2 cellular contexts compared by ENCODE assay signal in genomic region chr16:3157229-3158013, GRCh38.
A peak's percentile ranks its signal among the peaks of the same experiment; 100 is the strongest.
TF ChIP-seq lines count a peak whose summit lies in the region.

No MANE protein-coding gene starts in this region.

TF ChIP-seq in HEK293T, 16 proteins besides CTCF, POLR2A, EP300 and RAD21:
- TF ChIP-seq ELF4 (IDR thresholded peaks at IDR 0.05) (no peak), L3MBTL2 (conservative IDR thresholded peaks at IDR 0.05) (peak; percentile 62), ZNF384 (IDR thresholded peaks at IDR 0.05) (no peak), HDGF (IDR thresholded peaks at IDR 0.05; ENCODE audit: borderline replicate concordance) (no peak)
- TF ChIP-seq, protein P1, sequence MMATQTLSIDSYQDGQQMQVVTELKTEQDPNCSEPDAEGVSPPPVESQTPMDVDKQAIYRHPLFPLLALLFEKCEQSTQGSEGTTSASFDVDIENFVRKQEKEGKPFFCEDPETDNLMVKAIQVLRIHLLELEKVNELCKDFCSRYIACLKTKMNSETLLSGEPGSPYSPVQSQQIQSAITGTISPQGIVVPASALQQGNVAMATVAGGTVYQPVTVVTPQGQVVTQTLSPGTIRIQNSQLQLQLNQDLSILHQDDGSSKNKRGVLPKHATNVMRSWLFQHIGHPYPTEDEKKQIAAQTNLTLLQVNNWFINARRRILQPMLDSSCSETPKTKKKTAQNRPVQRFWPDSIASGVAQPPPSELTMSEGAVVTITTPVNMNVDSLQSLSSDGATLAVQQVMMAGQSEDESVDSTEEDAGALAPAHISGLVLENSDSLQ (IDR thresholded peaks at IDR 0.05) = no peak

TF ChIP-seq in endothelial cell of umbilical vein, 7 proteins besides CTCF, POLR2A, EP300 and RAD21:
- TF ChIP-seq GATA2 (IDR thresholded peaks at IDR 0.05; ENCODE audit: insufficient read depth, insufficient read length, low read depth, low read length) = peak; percentile 26
- TF ChIP-seq MAX (IDR thresholded peaks at IDR 0.05; ENCODE audit: insufficient read depth, insufficient read length) = no peak
